ENCODE assay signal across 25 cellular contexts in genomic region chr7:107408349-107408748, GRCh38.
DNase-seq lines count a peak whose midpoint lies in the region; ATAC-seq and TF ChIP-seq lines count a peak whose summit lies in the region.
"Had no signal": no experiment of that assay in that cellular context is flagged by ENCODE, and none has a peak within 500 bp of the region (broad histone marks: within the 10 kb centered on the region; RNA-seq: fewer than 3 reads in every experiment).

No MANE protein-coding gene starts in this region.

- TF ChIP-seq POLR2A in IMR-90 (IDR thresholded peaks at IDR 0.05; ENCODE audit: low read depth, low read length) = no peak

- no peak overlapping the region for H3K18ac ChIP-seq in IMR-90 (ENCODE audit: low read depth, low read length)

- H4K5ac ChIP-seq in IMR-90 (ENCODE audit: low read depth, low read length) = no peak overlapping the region

- no peak overlapping the region for H2BK120ac ChIP-seq in IMR-90 (ENCODE audit: low read depth, low read length)

- no peak overlapping the region for H2BK20ac ChIP-seq in IMR-90 (ENCODE audit: low read depth, low read length)

- H3K4ac ChIP-seq in IMR-90 (ENCODE audit: low read depth, low read length) = no peak overlapping the region

- no peak overlapping the region for H3K27ac ChIP-seq in IMR-90 (ENCODE audit: insufficient read depth, low read length)
- H3K27ac ChIP-seq: BLaER1 treated with 17β-estradiol and CSF1 and Interleukin-3, amounts not matched to agents 10 nM and 100 nM; GM23248 had no signal

- no peaks in the 10 kb centered on the region for H3K4me1 ChIP-seq in IMR-90 (ENCODE audit: control insufficient read depth, insufficient read depth, low read length)

- 0 out of 2 replicates have a peak, but pooled peaks cover 2% of the 10 kb centered on the region for H3K9me1 ChIP-seq in IMR-90 (ENCODE audit: insufficient read depth, low read length)

- BruUV-seq in IMR-90 (replicated peaks; lab: Mats Ljungman, UMichigan) = no TSS peak

- H3K79me1 ChIP-seq in IMR-90 (ENCODE audit: low read depth in 1 of 2, low read length in 2 of 2) = no peaks in the 10 kb centered on the region

- TF ChIP-seq CTCF in IMR-90 (conservative IDR thresholded peaks at IDR 0.05; ENCODE audit: low read depth, low read length) = no peak
- TF ChIP-seq CTCF in fibroblast of pulmonary artery (IDR thresholded peaks at IDR 0.05; ENCODE audit: low read length, missing control alignments) = no peak
- TF ChIP-seq CTCF in type B pancreatic cell (conservative IDR thresholded peaks at IDR 0.05) = no peak

- no peak overlapping the region for H2BK5ac ChIP-seq in IMR-90 (ENCODE audit: low read depth, low read length, poor library complexity, severe bottlenecking)

- CTCF ChIA-PET in activated CD4-positive, alpha-beta T cell treated with anti-CD3 and anti-CD28 coated beads for 36 hours (lab: Charles Lee) = no interaction called here
- CTCF ChIA-PET in IMR-90 (lab: Yijun Ruan, JAX) = no interaction called here

- no peak for TF ChIP-seq RAD21 in IMR-90 (IDR thresholded peaks at IDR 0.05; ENCODE audit: low read length)

- H3K27me3 ChIP-seq in IMR-90 (ENCODE audit: control insufficient read depth, insufficient read depth, low read length) = no peaks in the 10 kb centered on the region
- H3K27me3 ChIP-seq: BLaER1 treated with 17β-estradiol and CSF1 and Interleukin-3, amounts not matched to agents 10 nM and 100 nM; MG63 had no signal

- intact Hi-C loops in activated CD4-positive, alpha-beta T cell treated with anti-CD3 and anti-CD28 coated beads for 36 hours (cut with DNase I, micrococcal nuclease) = no loop called here
- intact Hi-C loops in IMR-90 (cut with micrococcal nuclease) = no loop called here

- no peak for DNase-seq in activated CD4-positive, alpha-beta T cell treated with anti-CD3 and anti-CD28 coated beads for 36 hours
- DNase-seq in activated CD4-positive, alpha-beta T cell treated with anti-CD3 and anti-CD28 coated beads for 1 hour = no peak
- DNase-seq in IMR-90 (peak; percentile 40), fibroblast of pulmonary artery (ENCODE audit: low read depth) (peak; percentile 12), T1000 (lab: John Stamatoyannopoulos, UW) (no peak), type B pancreatic cell (ENCODE audit: extremely low spot score, unreplicated experiment) (no peak)
- DNase-seq: 8988T; Caco-2; CD4-positive, alpha-beta memory T cell; DMS 273 treated with DMSO at 0.1 percent for 48 hours; DMS79 treated with DMSO at 0.1 percent for 48 hours; GM23248; H9; HFFc6; MG63; NCI-H1417; NCI-H1694 treated with DMSO at 0.1 percent for 48 hours; NCI-H2081 treated with DMSO at 0.1 percent for 48 hours; NCI-H2171 treated with DMSO at 0.1 percent for 48 hours; NCI-H524 treated with DMSO at 0.1 percent for 48 hours; NCI-H82 had no signal

- H3K23ac ChIP-seq in IMR-90 (ENCODE audit: low read depth, low read length) = no peak overlapping the region

- peak; percentile 44 for ATAC-seq in activated CD4-positive, alpha-beta T cell treated with anti-CD3 and anti-CD28 coated beads for 36 hours
- peak; percentile 24 for ATAC-seq in IMR-90 (ENCODE audit: low read depth)
- ATAC-seq: K562, Right ventricle myocardium inferior had no signal

- no peak overlapping the region for H2AK5ac ChIP-seq in IMR-90 (ENCODE audit: low read depth, low read length)

- no peak overlapping the region for H3K27ac Mint-ChIP-seq in activated CD4-positive, alpha-beta T cell treated with anti-CD3 and anti-CD28 coated beads for 36 hours
- H3K27ac Mint-ChIP-seq in stimulated activated naive CD8-positive, alpha-beta T cell treated with anti-CD3 and anti-CD28 coated beads, Interleukin-15, Interleukin-2, amounts not matched to agents 100 ng/mL and 50 ng/mL, for 24 hours = peak overlapping the region; percentile 4
- H3K27ac Mint-ChIP-seq in type B pancreatic cell = no peak overlapping the region
- H3K27ac Mint-ChIP-seq: CD4-positive, alpha-beta memory T cell; H9; HFFc6 had no signal

- peaks cover 13% of the 10 kb centered on the region for H3K4me1 Mint-ChIP-seq in activated CD4-positive, alpha-beta T cell treated with anti-CD3 and anti-CD28 coated beads for 36 hours
- H3K4me1 Mint-ChIP-seq in stimulated activated naive CD8-positive, alpha-beta T cell treated with anti-CD3 and anti-CD28 coated beads, Interleukin-15, Interleukin-2, amounts not matched to agents 100 ng/mL and 50 ng/mL, for 24 hours (ENCODE audit: low read depth) = peaks cover 14% of the 10 kb centered on the region
- peaks cover 16% of the 10 kb centered on the region for H3K4me1 Mint-ChIP-seq in type B pancreatic cell (ENCODE audit: unreplicated experiment)

- H3K4me2 ChIP-seq in IMR-90 (ENCODE audit: low read depth, low read length) = no peak overlapping the region
- H3K4me2 ChIP-seq: BLaER1 treated with 17β-estradiol and CSF1 and Interleukin-3, amounts not matched to agents 10 nM and 100 nM had no signal

- no peak overlapping the region for H4K91ac ChIP-seq in IMR-90 (ENCODE audit: insufficient read depth, low read depth, low read length)

- H2BK15ac ChIP-seq in IMR-90 (ENCODE audit: low read depth, low read length) = no peak overlapping the region

- no peaks in the 10 kb centered on the region for H3K9me3 ChIP-seq in IMR-90 (ENCODE audit: control insufficient read depth, insufficient read depth, low read length)
- H3K9me3 ChIP-seq: Caco-2, MG63 had no signal

- H3K4me3 ChIP-seq in IMR-90 (ENCODE audit: insufficient read depth, low read depth, low read length) (no peak overlapping the region), fibroblast of pulmonary artery (replicated peaks; ENCODE audit: low read depth, low read length) (no peak overlapping the region)
- H3K4me3 ChIP-seq: BLaER1 treated with 17β-estradiol and CSF1 and Interleukin-3, amounts not matched to agents 10 nM and 100 nM; GM23248; K562; MG63 had no signal

- no peak overlapping the region for H4K8ac ChIP-seq in IMR-90 (ENCODE audit: low read depth in 2 of 2, low read length in 2 of 2)

- no peak overlapping the region for H2AK9ac ChIP-seq in IMR-90 (replicated peaks; ENCODE audit: low read depth, low read length, poor library complexity)

- H2AFZ ChIP-seq in IMR-90 (replicated peaks; ENCODE audit: low read length, poor library complexity) = no peak overlapping the region
- H2AFZ ChIP-seq: GM23248 had no signal

- no peak overlapping the region for H3K9ac ChIP-seq in IMR-90 (ENCODE audit: low read depth, low read length)
- H3K9ac ChIP-seq: BLaER1 treated with 17β-estradiol and CSF1 and Interleukin-3, amounts not matched to agents 10 nM and 100 nM; GM23248 had no signal

- H3K4me3 Mint-ChIP-seq in activated CD4-positive, alpha-beta T cell treated with anti-CD3 and anti-CD28 coated beads for 36 hours = no peak overlapping the region
- no peak overlapping the region for H3K4me3 Mint-ChIP-seq in stimulated activated naive CD8-positive, alpha-beta T cell treated with anti-CD3 and anti-CD28 coated beads, Interleukin-15, Interleukin-2, amounts not matched to agents 100 ng/mL and 50 ng/mL, for 24 hours
- H3K4me3 Mint-ChIP-seq in type B pancreatic cell = no peak overlapping the region
- H3K4me3 Mint-ChIP-seq: CD4-positive, alpha-beta memory T cell; H9; HFFc6 had no signal

- H3K36me3 Mint-ChIP-seq in activated CD4-positive, alpha-beta T cell treated with anti-CD3 and anti-CD28 coated beads for 36 hours (ENCODE audit: low read depth) = peaks cover 31% of the 10 kb centered on the region
- peaks cover 48% of the 10 kb centered on the region for H3K36me3 Mint-ChIP-seq in stimulated activated naive CD8-positive, alpha-beta T cell treated with anti-CD3 and anti-CD28 coated beads, Interleukin-15, Interleukin-2, amounts not matched to agents 100 ng/mL and 50 ng/mL, for 24 hours (ENCODE audit: low read depth)
- H3K36me3 Mint-ChIP-seq in type B pancreatic cell = peaks cover 15% of the 10 kb centered on the region

- peaks cover 2% of the 10 kb centered on the region for H3K9me3 Mint-ChIP-seq in activated CD4-positive, alpha-beta T cell treated with anti-CD3 and anti-CD28 coated beads for 36 hours (ENCODE audit: low read depth)
- no peaks in the 10 kb centered on the region for H3K9me3 Mint-ChIP-seq in stimulated activated naive CD8-positive, alpha-beta T cell treated with anti-CD3 and anti-CD28 coated beads, Interleukin-15, Interleukin-2, amounts not matched to agents 100 ng/mL and 50 ng/mL, for 24 hours
- no peaks in the 10 kb centered on the region for H3K9me3 Mint-ChIP-seq in type B pancreatic cell
- H3K9me3 Mint-ChIP-seq: CD4-positive, alpha-beta memory T cell; H9; HFFc6 had no signal

- H3K56ac ChIP-seq in IMR-90 (ENCODE audit: extremely low read depth, insufficient read depth, low read length) = no peak overlapping the region

- H4K20me1 ChIP-seq in IMR-90 (ENCODE audit: insufficient read depth, low read length) = no peaks in the 10 kb centered on the region; the same call in 1 of the 2 replicates
- H4K20me1 ChIP-seq: BLaER1 treated with 17β-estradiol and CSF1 and Interleukin-3, amounts not matched to agents 10 nM and 100 nM had no signal

- no peaks in the 10 kb centered on the region for H3K27me3 Mint-ChIP-seq in activated CD4-positive, alpha-beta T cell treated with anti-CD3 and anti-CD28 coated beads for 36 hours
- H3K27me3 Mint-ChIP-seq in stimulated activated naive CD8-positive, alpha-beta T cell treated with anti-CD3 and anti-CD28 coated beads, Interleukin-15, Interleukin-2, amounts not matched to agents 100 ng/mL and 50 ng/mL, for 24 hours = no peaks in the 10 kb centered on the region
- no peaks in the 10 kb centered on the region for H3K27me3 Mint-ChIP-seq in type B pancreatic cell
- H3K27me3 Mint-ChIP-seq: CD4-positive, alpha-beta memory T cell had no signal

- POLR2A ChIA-PET in activated CD4-positive, alpha-beta T cell treated with anti-CD3 and anti-CD28 coated beads for 36 hours (lab: Charles Lee) = interaction anchor here (0.5 to 0.6 kb wide), 2 partner anchors 369 to 642 kb away, joined by 3 read pairs; no protein-coding TSS in a partner anchor
- POLR2A ChIA-PET in IMR-90 (lab: Charles Lee; ENCODE audit: unreplicated experiment) = no interaction called here

- H3K14ac ChIP-seq in IMR-90 (replicated peaks; ENCODE audit: low read depth, low read length) = no peak overlapping the region

- in situ Hi-C loops in IMR-90 (cut with MboI; ENCODE audit: low sequenced_read_pairs) = no loop called here

- peaks cover 2% of the 10 kb centered on the region; the same call in 1 of the 2 replicates for H3K36me3 ChIP-seq in IMR-90 (ENCODE audit: control insufficient read depth, insufficient read depth, low read length)
- H3K36me3 ChIP-seq: MG63 had no signal

- dilution Hi-C loops in IMR-90 (cut with HindIII; ENCODE audit: low sequenced_read_pairs, unreplicated experiment) = no loop called here

TF ChIP-seq in IMR-90, 13 proteins besides CTCF, POLR2A, EP300 and RAD21 (continues in another document):
- TF ChIP-seq NFE2L2 (IDR thresholded peaks at IDR 0.05; ENCODE audit: low read depth, low read length) (no peak), MXI1 (IDR thresholded peaks at IDR 0.05; ENCODE audit: borderline replicate concordance, low read depth, low read length) (no peak), RCOR1 (IDR thresholded peaks at IDR 0.05; ENCODE audit: insufficient replicate concordance, low read length) (no peak), MAZ (IDR thresholded peaks at IDR 0.05; ENCODE audit: borderline replicate concordance, low read depth, low read length) (no peak), CEBPB (IDR thresholded peaks at IDR 0.05; ENCODE audit: low read depth, low read length) (no peak), SMC3 (IDR thresholded peaks at IDR 0.05; ENCODE audit: low read depth, low read length) (no peak)

Comparison
In these comparisons a context has a peak if more than half of its experiments do, and no peak if none do; other contexts are left out.
1. DNase-seq: peak in IMR-90 (single experiment) and fibroblast of pulmonary artery (single experiment); none in activated CD4-positive, alpha-beta T cell treated with anti-CD3 and anti-CD28 coated beads for 36 hours (single experiment), activated CD4-positive, alpha-beta T cell treated with anti-CD3 and anti-CD28 coated beads for 1 hour (single experiment), T1000 (single experiment) and type B pancreatic cell (single experiment).